ENCODE assay signal across 14 cellular contexts in the genomic region with DNA sequence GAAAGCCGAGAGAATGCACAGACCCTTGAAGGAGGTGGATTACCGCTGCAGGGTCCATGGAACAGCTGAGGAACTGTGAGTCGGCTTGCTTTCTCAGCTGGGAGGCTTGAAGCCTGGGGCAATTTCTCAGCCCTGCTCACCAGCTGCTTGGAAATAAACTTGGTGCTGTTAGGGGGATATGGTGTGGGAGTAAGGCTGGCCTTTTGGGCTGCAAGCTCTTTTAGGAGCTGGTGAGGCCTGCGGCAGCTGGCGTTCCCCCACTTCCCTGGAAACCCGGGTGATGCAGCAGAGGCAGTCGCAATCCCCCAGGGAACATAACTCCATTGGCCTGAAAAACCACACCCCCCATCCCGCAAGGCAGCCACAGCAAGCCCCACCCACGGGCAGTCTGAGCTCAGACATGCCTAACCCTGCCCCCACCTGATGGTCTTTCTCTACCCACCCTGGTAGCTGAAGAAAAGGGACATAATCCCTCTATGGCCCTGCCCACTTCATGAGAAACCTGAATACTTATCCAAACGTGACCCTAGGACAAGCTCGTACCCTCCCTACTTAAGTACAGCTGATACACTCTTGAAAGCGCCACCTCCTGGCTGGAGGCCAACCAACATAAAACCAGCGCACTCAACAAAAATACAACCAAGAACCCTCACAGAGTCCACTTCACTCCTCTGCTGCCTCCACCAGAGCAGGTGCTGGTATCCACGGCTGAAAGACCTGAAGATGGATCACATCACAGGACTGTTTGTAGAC.
"Had no signal": no experiment of that assay in that cellular context is flagged by ENCODE, and none has a peak within 500 bp of the region (broad histone marks: within the 10 kb centered on the region; RNA-seq: fewer than 3 reads in every experiment).

No MANE protein-coding gene starts in this region.

- H3K36me3 Mint-ChIP-seq: activated CD4-positive, alpha-beta memory T cell treated with anti-CD3 and anti-CD28 coated beads for 36 hours; activated naive CD8-positive, alpha-beta T cell treated with anti-CD3 and anti-CD28 coated beads, Interleukin-2, amount 10 ng/mL, durations not matched to agents 7 days and 5 days had no signal

- H3K4me1 ChIP-seq: lower lobe of right lung, thyroid gland, uterus had no signal

- H3K4me3 Mint-ChIP-seq: activated CD4-positive, alpha-beta memory T cell treated with anti-CD3 and anti-CD28 coated beads for 36 hours; activated naive CD8-positive, alpha-beta T cell treated with anti-CD3 and anti-CD28 coated beads, Interleukin-2, amount 10 ng/mL, durations not matched to agents 7 days and 5 days had no signal

- H3K4me1 Mint-ChIP-seq: activated naive CD8-positive, alpha-beta T cell treated with anti-CD3 and anti-CD28 coated beads, Interleukin-2, amount 10 ng/mL, durations not matched to agents 7 days and 5 days had no signal

- H3K9me3 ChIP-seq: lower lobe of right lung, thyroid gland, uterus had no signal

- H3K4me3 ChIP-seq: lower lobe of right lung, thyroid gland, uterus had no signal

- H3K36me3 ChIP-seq: lower lobe of right lung, thyroid gland, uterus had no signal

- ATAC-seq: esophagus mucosa, left cardiac atrium, lower lobe of right lung had no signal

- H3K27me3 ChIP-seq: thyroid gland, uterus had no signal

- DNase-seq: activated CD4-positive, alpha-beta memory T cell treated with anti-CD3 and anti-CD28 coated beads for 36 hours; activated gamma-delta T cell; activated naive CD8-positive, alpha-beta T cell treated with anti-CD3 and anti-CD28 coated beads, Interleukin-2, amount 10 ng/mL, durations not matched to agents 7 days and 5 days; activated T-cell treated with anti-CD3 and anti-CD28 coated beads, Interleukin-2, amount 50 U/mL, for 48 hours; anterior cingulate cortex; hypothalamus; left cardiac atrium; lower lobe of right lung; midbrain; retina; stimulated activated CD4-positive, alpha-beta T cell treated with anti-CD3 and anti-CD28 coated beads, Interleukin-15, amount 100 ng/mL, for 24 hours; thyroid gland; uterus had no signal

- H3K27ac Mint-ChIP-seq: activated CD4-positive, alpha-beta memory T cell treated with anti-CD3 and anti-CD28 coated beads for 36 hours; activated naive CD8-positive, alpha-beta T cell treated with anti-CD3 and anti-CD28 coated beads, Interleukin-2, amount 10 ng/mL, durations not matched to agents 7 days and 5 days had no signal

- H3K27me3 Mint-ChIP-seq: activated CD4-positive, alpha-beta memory T cell treated with anti-CD3 and anti-CD28 coated beads for 36 hours; activated naive CD8-positive, alpha-beta T cell treated with anti-CD3 and anti-CD28 coated beads, Interleukin-2, amount 10 ng/mL, durations not matched to agents 7 days and 5 days had no signal

- H3K27ac ChIP-seq: lower lobe of right lung, thyroid gland, uterus had no signal
